In genomic region chr19:52703917-52704316, GRCh38 we compare ENCODE assay signal across 20 cellular contexts. TPM values are rescaled to one million over a fixed set of nuclear protein-coding genes. Genes with fewer than 3 reads are reported as not detected.
DNase-seq lines count a peak whose midpoint lies in the region; ATAC-seq and TF ChIP-seq lines count a peak whose summit lies in the region.
"Had no signal": no experiment of that assay in that cellular context is flagged by ENCODE, and none has a peak within 500 bp of the region (broad histone marks: within the 10 kb centered on the region; RNA-seq: fewer than 3 reads in every experiment).

No MANE protein-coding gene starts in this region.

- no peak overlapping the region for H3K27ac ChIP-seq in Panc1 (ENCODE audit: low read length)
- no peak overlapping the region for H3K27ac ChIP-seq in endodermal cell (ENCODE audit: low read depth, low read length)
- H3K27ac ChIP-seq: 22Rv1; BLaER1 treated with 17β-estradiol and CSF1 and Interleukin-3, amounts not matched to agents 10 nM and 100 nM; GM23248 had no signal

- POLR2A ChIA-PET in Panc1 (lab: Charles Lee): no interaction called here

- H3K36me3 Mint-ChIP-seq in endodermal cell (ENCODE audit: low read depth): peaks cover 64% of the 10 kb centered on the region

- H3K4me1 ChIP-seq in Panc1 (ENCODE audit: control insufficient read depth, insufficient read depth, low read length): no peaks in the 10 kb centered on the region
- H3K4me1 ChIP-seq in endodermal cell (ENCODE audit: control insufficient read depth, insufficient read depth, low read length): no peaks in the 10 kb centered on the region
- H3K4me1 ChIP-seq: BE2C had no signal

- intact Hi-C loops in Panc1 (cut with micrococcal nuclease; ENCODE audit: unreplicated experiment): no loop called here
- intact Hi-C loops in cardiac septum (cut with DNase I): no loop called here

- TF ChIP-seq CTCF in Panc1 (IDR thresholded peaks at IDR 0.05): no peak
- TF ChIP-seq CTCF in endodermal cell (conservative IDR thresholded peaks at IDR 0.05): no peak

- in situ Hi-C loops in Panc1 (cut with HindIII; ENCODE audit: low pct_unique_long_range_greater_than_20kb, low sequenced_read_pairs): no loop called here

- no peak overlapping the region for H3K27ac Mint-ChIP-seq in endodermal cell
- H3K27ac Mint-ChIP-seq: CD14-positive monocyte; CD4-positive, alpha-beta T cell; CD8-positive, alpha-beta memory T cell had no signal

- WGBS in endodermal cell (ENCODE audit: insufficient coverage in 1 of 2, insufficient read length in 1 of 2), 2 experiments: 93 to 97% methylated on average over 4 of the region's 4 CpGs

- H3K9me3 Mint-ChIP-seq in endodermal cell: peaks cover 39% of the 10 kb centered on the region

- no peaks in the 10 kb centered on the region for H3K27me3 Mint-ChIP-seq in endodermal cell (ENCODE audit: insufficient read depth)
- H3K27me3 Mint-ChIP-seq: CD4-positive, alpha-beta T cell; CD8-positive, alpha-beta memory T cell had no signal

- DNase-seq in DMS53 (lab: John Stamatoyannopoulos, UW): peak; percentile 31
- no peak for DNase-seq in DMS53 treated with DMSO at 0.1 percent for 48 hours (lab: John Stamatoyannopoulos, UW; ENCODE audit: unreplicated experiment)
- no peak for DNase-seq in Panc1 (ENCODE audit: low read depth, low spot score)
- no peak for DNase-seq in endodermal cell
- DNase-seq in cardiac septum (ENCODE audit: low spot score): no peak
- no peak for DNase-seq in dedifferentiated amniotic fluid mesenchymal stem cell (ENCODE audit: extremely low spot score)
- DNase-seq: BE2C; Calu3; CD4-positive, alpha-beta T cell; CD8-positive, alpha-beta memory T cell; DMS79; EL; GDM1; GM23248; H7; HCEC 1CT had no signal

- CTCF ChIA-PET in Panc1 (lab: Charles Lee): no interaction called here

- H3K4me3 ChIP-seq in Panc1 (ENCODE audit: low read depth in 2 of 2, low read length in 2 of 2) (no peak overlapping the region), endodermal cell (ENCODE audit: low read length) (peak overlapping the region; percentile 72)
- H3K4me3 ChIP-seq: BLaER1 treated with 17β-estradiol and CSF1 and Interleukin-3, amounts not matched to agents 10 nM and 100 nM; GM12878; GM23248 had no signal

- H3K9me3 ChIP-seq in Panc1 (ENCODE audit: control insufficient read depth, insufficient read depth, low read depth, low read length): peaks cover 7% of the 10 kb centered on the region; the same call in 1 of the 2 replicates
- peaks cover 60% of the 10 kb centered on the region for H3K9me3 ChIP-seq in endodermal cell (ENCODE audit: control insufficient read depth, low read length)
- H3K9me3 ChIP-seq: BE2C had no signal

- no peak for ATAC-seq in Panc1
- ATAC-seq: GM12878 had no signal

- TSS peak; percentile 45 for BruUV-seq in Panc1 (replicated peaks; lab: Mats Ljungman, UMichigan)

- no peaks in the 10 kb centered on the region for H3K27me3 ChIP-seq in Panc1 (ENCODE audit: control insufficient read depth, insufficient read depth, low read length)
- no peaks in the 10 kb centered on the region for H3K27me3 ChIP-seq in endodermal cell (ENCODE audit: control insufficient read depth, insufficient read depth, low read length, poor library complexity, severe bottlenecking)
- H3K27me3 ChIP-seq: BE2C; BLaER1 treated with 17β-estradiol and CSF1 and Interleukin-3, amounts not matched to agents 10 nM and 100 nM had no signal

- H3K4me3 Mint-ChIP-seq in endodermal cell: no peak overlapping the region
- H3K4me3 Mint-ChIP-seq: CD14-positive monocyte; CD4-positive, alpha-beta T cell; CD8-positive, alpha-beta memory T cell had no signal

- H3K36me3 ChIP-seq in Panc1 (ENCODE audit: control insufficient read depth, insufficient read depth, low read length) (no peaks in the 10 kb centered on the region), endodermal cell (ENCODE audit: control insufficient read depth, insufficient read depth, low read length) (peaks cover 71% of the 10 kb centered on the region)
- H3K36me3 ChIP-seq: BE2C had no signal

- peaks cover 3% of the 10 kb centered on the region for H3K4me1 Mint-ChIP-seq in endodermal cell
- H3K4me1 Mint-ChIP-seq: CD14-positive monocyte had no signal

- no peak overlapping the region for H3K9ac ChIP-seq in endodermal cell (ENCODE audit: extremely low read depth, low read length, poor library complexity, severe bottlenecking)
- H3K9ac ChIP-seq: BLaER1 treated with 17β-estradiol and CSF1 and Interleukin-3, amounts not matched to agents 10 nM and 100 nM; GM23248 had no signal

RNA-seq across cellular contexts. Expression of gene ZNF611, which starts 30.9 kb away (rescaled TPM):
- 16.6 TPM for total RNA-seq in Panc1 (2021; ENCODE audit: unreplicated experiment)
- 2.6 TPM for polyA plus RNA-seq in Panc1 (2012; ENCODE audit: insufficient read length)
- 100 to 1,000 TPM in 1 of 2 donors, 10 to 100 TPM in 1; 96.9 to 136 TPM for total RNA-seq in endodermal cell
- polyA plus RNA-seq in endodermal cell (2013, experiment 1 of 2): 12.4 TPM
- 15.0 TPM for polyA plus RNA-seq in endodermal cell (2013, experiment 2 of 2)
- total RNA-seq in cardiac septum: 6.8 TPM
